13 cellular contexts compared by ENCODE assay signal in the genomic region with DNA sequence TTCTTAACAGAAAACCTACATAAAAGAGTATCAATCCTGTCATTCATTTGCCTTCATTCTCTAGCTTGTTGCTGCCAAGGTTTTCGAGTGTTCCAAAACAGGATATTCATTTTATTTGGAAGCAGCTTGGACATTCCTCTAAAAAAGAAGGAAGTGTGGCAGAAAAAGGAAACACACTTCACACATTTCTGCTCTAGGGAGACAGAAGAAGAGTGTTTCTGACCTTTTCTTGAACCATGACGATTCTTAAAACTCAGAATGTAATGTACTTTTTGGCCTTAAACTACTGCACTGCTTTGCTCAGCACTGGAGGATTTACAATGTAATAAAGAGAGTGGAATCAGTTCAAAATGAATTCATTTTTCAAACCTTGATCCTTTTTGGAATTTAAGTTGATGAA.
DNase-seq lines count a peak whose midpoint lies in the region; ATAC-seq and TF ChIP-seq lines count a peak whose summit lies in the region.
"Had no signal": no experiment of that assay in that cellular context is flagged by ENCODE, and none has a peak within 500 bp of the region (broad histone marks: within the 10 kb centered on the region; RNA-seq: fewer than 3 reads in every experiment).

No MANE protein-coding gene starts in this region.

- H3K79me2 ChIP-seq in hepatocyte: peaks cover 5% of the 10 kb centered on the region

- WGBS in hepatocyte (ENCODE audit: low lambda C conversion rate, missing lambda C conversion rate): 62% methylated on average over 2 of the region's 2 CpGs
- WGBS in sigmoid colon, 2 donors: 70 to 71% methylated on average over 2 of the region's 2 CpGs

- in situ Hi-C loops in astrocyte of the spinal cord (cut with HindIII; ENCODE audit: low sequenced_read_pairs): no loop called here

- H3K36me3 ChIP-seq in HEK293 (ENCODE audit: control insufficient read depth in 2 of 2, insufficient read depth in 1 of 2, low read length in 2 of 2) (no peaks in the 10 kb centered on the region), hepatocyte (replicated peaks; ENCODE audit: insufficient read depth, low read depth) (no peaks in the 10 kb centered on the region), sigmoid colon (peaks cover 0 to 12% (median 0%) of the 10 kb centered on the region in 4 donors)
- H3K36me3 ChIP-seq: BLaER1 had no signal

- H3K27me3 ChIP-seq in hepatocyte: no peaks in the 10 kb centered on the region
- H3K27me3 ChIP-seq in sigmoid colon: no peaks in the 10 kb centered on the region
- H3K27me3 ChIP-seq: BLaER1 had no signal

- peak overlapping the region; percentile 42; the same call in 1 of the 2 replicates for H3K27ac ChIP-seq in HEK293 (ENCODE audit: extremely low read depth, low read depth, low read length)
- H3K27ac ChIP-seq in hepatocyte: peak overlapping the region; percentile 25
- peak overlapping the region; percentile 5 to 53 (median 46) for H3K27ac ChIP-seq in sigmoid colon
- H3K27ac ChIP-seq: BLaER1 had no signal

- H3K4me2 ChIP-seq in hepatocyte: no peak overlapping the region
- H3K4me2 ChIP-seq: BLaER1, SK-N-SH had no signal

- CTCF ChIA-PET in HEK293 (lab: Yijun Ruan, JAX): no interaction called here

- H2AFZ ChIP-seq in hepatocyte: no peak overlapping the region

- H3K9me2 ChIP-seq in hepatocyte (replicated peaks; ENCODE audit: insufficient read depth): no peaks in the 10 kb centered on the region
- H3K9me2 ChIP-seq: SK-N-SH had no signal

- POLR2A ChIA-PET in HEK293 (lab: Yijun Ruan, JAX): no interaction called here

- TF ChIP-seq EP300 in sigmoid colon (IDR thresholded peaks at IDR 0.05): no peak

- no peak for TF ChIP-seq POLR2A in sigmoid colon (IDR thresholded peaks at IDR 0.05)

- no peaks in the 10 kb centered on the region for H4K20me1 ChIP-seq in hepatocyte (ENCODE audit: insufficient read depth, poor library complexity, severe bottlenecking)
- H4K20me1 ChIP-seq: BLaER1 had no signal

- ATAC-seq in GM19351 (IDR thresholded peaks at IDR 0.05; ENCODE audit: unreplicated experiment): no peak

- peaks cover 20% of the 10 kb centered on the region for H3K4me1 ChIP-seq in HEK293 (ENCODE audit: control insufficient read depth, insufficient read depth, low read length)
- peaks cover 6% of the 10 kb centered on the region for H3K4me1 ChIP-seq in hepatocyte (ENCODE audit: insufficient read depth)
- H3K4me1 ChIP-seq in sigmoid colon: peaks cover 0 to 43% (median 18%) of the 10 kb centered on the region in 4 donors
- H3K4me1 ChIP-seq: BLaER1 had no signal

- H3K9me3 ChIP-seq in HEK293 (ENCODE audit: control insufficient read depth, insufficient read depth, low read depth, low read length): no peaks in the 10 kb centered on the region
- H3K9me3 ChIP-seq in hepatocyte (ENCODE audit: low read depth): no peaks in the 10 kb centered on the region
- no peaks in the 10 kb centered on the region for H3K9me3 ChIP-seq in sigmoid colon
- H3K9me3 ChIP-seq: BLaER1, SK-N-SH had no signal

- intact Hi-C loops in sigmoid colon (cut with DNase I): loop anchor here (10.0 kb wide), 1 partner anchor 62 kb away; no protein-coding TSS in a partner anchor

- H3K4me3 ChIP-seq in HEK293 (ENCODE audit: low read depth, low read length) (no peak overlapping the region), astrocyte of the spinal cord (ENCODE audit: low read depth, low read length) (no peak overlapping the region), hepatocyte (no peak overlapping the region), sigmoid colon (no peak overlapping the region)
- H3K4me3 ChIP-seq: BLaER1 had no signal

- TF ChIP-seq CTCF in HEK293 (tag by site-specific recombination; IDR thresholded peaks at IDR 0.05): no peak
- no peak for TF ChIP-seq CTCF in astrocyte of the spinal cord (IDR thresholded peaks at IDR 0.05; ENCODE audit: low read depth, low read length)
- TF ChIP-seq CTCF in hepatocyte (IDR thresholded peaks at IDR 0.05; ENCODE audit: poor library complexity): no peak
- no peak for TF ChIP-seq CTCF in sigmoid colon (IDR thresholded peaks at IDR 0.05)

- DNase-seq in astrocyte of the spinal cord (ENCODE audit: low read depth, low spot score): peak; percentile 33
- DNase-seq in hepatocyte (ENCODE audit: low spot score): no peak
- DNase-seq in sigmoid colon: no peak
- DNase-seq in kidney tubule cell (ENCODE audit: low spot score): no peak
- DNase-seq in OCI-M1 (lab: John Stamatoyannopoulos, UW): no peak
- DNase-seq: activated CD4-positive, alpha-beta memory T cell treated with anti-CD3 and anti-CD28 coated beads, Interleukin-2, amount 10 ng/mL, durations not matched to agents 7 days and 5 days; activated gamma-delta T cell; DND-41; midbrain; SK-N-SH had no signal

TF ChIP-seq in HEK293, 187 proteins besides CTCF, POLR2A, EP300 and RAD21:
- TF ChIP-seq ZNF830 (tag by site-specific recombination; IDR thresholded peaks at IDR 0.05; ENCODE audit: low read depth) (no peak), ZNF175 (tag by site-specific recombination; IDR thresholded peaks at IDR 0.05) (no peak), ZNF548 (tag by site-specific recombination; IDR thresholded peaks at IDR 0.05) (no peak), HOXA7 (CRISPR knock-in tag; IDR thresholded peaks at IDR 0.05; ENCODE audit: borderline replicate concordance) (no peak), ZNF514 (tag by site-specific recombination; IDR thresholded peaks at IDR 0.05) (no peak), ZNF223 (tag by site-specific recombination; IDR thresholded peaks at IDR 0.05) (no peak), ZNF776 (tag by site-specific recombination; IDR thresholded peaks at IDR 0.05; ENCODE audit: borderline replicate concordance) (no peak), YY1 (tag by site-specific recombination; IDR thresholded peaks at IDR 0.05) (no peak), ZNF416 (tag by site-specific recombination; IDR thresholded peaks at IDR 0.05) (no peak), SP3 (tag by site-specific recombination; IDR thresholded peaks at IDR 0.05) (no peak), ZNF777 (tag by site-specific recombination; IDR thresholded peaks at IDR 0.05; ENCODE audit: borderline replicate concordance) (no peak), ZNF2 (tag by site-specific recombination; IDR thresholded peaks at IDR 0.05) (no peak)
- TF ChIP-seq, protein P1, sequence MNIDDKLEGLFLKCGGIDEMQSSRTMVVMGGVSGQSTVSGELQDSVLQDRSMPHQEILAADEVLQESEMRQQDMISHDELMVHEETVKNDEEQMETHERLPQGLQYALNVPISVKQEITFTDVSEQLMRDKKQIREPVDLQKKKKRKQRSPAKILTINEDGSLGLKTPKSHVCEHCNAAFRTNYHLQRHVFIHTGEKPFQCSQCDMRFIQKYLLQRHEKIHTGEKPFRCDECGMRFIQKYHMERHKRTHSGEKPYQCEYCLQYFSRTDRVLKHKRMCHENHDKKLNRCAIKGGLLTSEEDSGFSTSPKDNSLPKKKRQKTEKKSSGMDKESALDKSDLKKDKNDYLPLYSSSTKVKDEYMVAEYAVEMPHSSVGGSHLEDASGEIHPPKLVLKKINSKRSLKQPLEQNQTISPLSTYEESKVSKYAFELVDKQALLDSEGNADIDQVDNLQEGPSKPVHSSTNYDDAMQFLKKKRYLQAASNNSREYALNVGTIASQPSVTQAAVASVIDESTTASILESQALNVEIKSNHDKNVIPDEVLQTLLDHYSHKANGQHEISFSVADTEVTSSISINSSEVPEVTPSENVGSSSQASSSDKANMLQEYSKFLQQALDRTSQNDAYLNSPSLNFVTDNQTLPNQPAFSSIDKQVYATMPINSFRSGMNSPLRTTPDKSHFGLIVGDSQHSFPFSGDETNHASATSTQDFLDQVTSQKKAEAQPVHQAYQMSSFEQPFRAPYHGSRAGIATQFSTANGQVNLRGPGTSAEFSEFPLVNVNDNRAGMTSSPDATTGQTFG (tag by site-specific recombination; IDR thresholded peaks at IDR 0.05; ENCODE audit: borderline replicate concordance): no peak
- TF ChIP-seq, protein P2, sequence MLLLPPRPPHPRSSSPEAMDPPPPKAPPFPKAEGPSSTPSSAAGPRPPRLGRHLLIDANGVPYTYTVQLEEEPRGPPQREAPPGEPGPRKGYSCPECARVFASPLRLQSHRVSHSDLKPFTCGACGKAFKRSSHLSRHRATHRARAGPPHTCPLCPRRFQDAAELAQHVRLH (tag by site-specific recombination; IDR thresholded peaks at IDR 0.05): no peak
